ENCODE assay signal across 19 cellular contexts in genomic region chr5:172189693-172190296, GRCh38. TPM values are rescaled to one million over a fixed set of nuclear protein-coding genes. Genes with fewer than 3 reads are reported as not detected.
DNase-seq lines count a peak whose midpoint lies in the region; ATAC-seq and TF ChIP-seq lines count a peak whose summit lies in the region.
"Had no signal": no experiment of that assay in that cellular context is flagged by ENCODE, and none has a peak within 500 bp of the region (broad histone marks: within the 10 kb centered on the region; RNA-seq: fewer than 3 reads in every experiment).

No MANE protein-coding gene starts in this region.

- H3K27ac ChIP-seq in HEK293 (ENCODE audit: extremely low read depth, low read depth, low read length) (no peak overlapping the region), dorsolateral prefrontal cortex (peak overlapping the region in 1 of 59 donors; percentile 91)
- H3K27ac ChIP-seq: thoracic aorta had no signal

- no peak for TF ChIP-seq CTCF in HEK293 (tag by site-specific recombination; IDR thresholded peaks at IDR 0.05)
- no peak for TF ChIP-seq CTCF in astrocyte of the spinal cord (IDR thresholded peaks at IDR 0.05; ENCODE audit: low read depth, low read length)
- no peak for TF ChIP-seq CTCF in dorsolateral prefrontal cortex (IDR thresholded peaks at IDR 0.05 in 54 of 56, conservative IDR thresholded peaks at IDR 0.05 in 2 of 56; ENCODE audit: low read depth in 1 of 56, partially characterized antibody in 56 of 56)

- intact Hi-C loops in dorsolateral prefrontal cortex (cut with DNase I), result loop anchor here (2.0 to 5.0 kb wide), 5 partner anchors 47 to 277 kb away; partner anchors contain the start of genes FBXW11 (in 2 of the 2) and UBTD2 (in 1 of the 2)

- peaks cover 26% of the 10 kb centered on the region for H3K36me3 Mint-ChIP-seq in stimulated activated memory B cell treated with anti-CD40 and anti-IgM and Interleukin-4, amounts not matched to agents 10 μg/mL and 1 μg/mL and 100 μg/mL, for 72 hours

- H3K4me1 ChIP-seq in HEK293 (ENCODE audit: control insufficient read depth, insufficient read depth, low read length), result peaks cover 4% of the 10 kb centered on the region; the same call in 1 of the 2 replicates
- H3K4me1 ChIP-seq: BE2C had no signal

- H3K27me3 ChIP-seq in dorsolateral prefrontal cortex, result no peaks in the 10 kb centered on the region
- H3K27me3 ChIP-seq: BE2C had no signal

- no peak overlapping the region for H3K4me3 Mint-ChIP-seq in stimulated activated memory B cell treated with anti-CD40 and anti-IgM and Interleukin-4, amounts not matched to agents 10 μg/mL and 1 μg/mL and 100 μg/mL, for 72 hours
- H3K4me3 Mint-ChIP-seq: activated T-helper 17 cell treated with anti-CD3 and anti-CD28 coated beads, Interleukin-2, amount 50 U/mL, for 72 hours had no signal

- POLR2A ChIA-PET in HEK293 (lab: Yijun Ruan, JAX), result interaction anchor here (0.6 to 3.0 kb wide), 2 partner anchors 58 to 94 kb away, joined by 3 to 18 read pairs; partner anchors contain the start of gene UBTD2

- in situ Hi-C loops in astrocyte of the spinal cord (cut with HindIII; ENCODE audit: low sequenced_read_pairs), result no loop called here

- no peaks in the 10 kb centered on the region for H3K36me3 ChIP-seq in HEK293 (ENCODE audit: control insufficient read depth in 2 of 2, insufficient read depth in 1 of 2, low read length in 2 of 2)
- H3K36me3 ChIP-seq: BE2C, thoracic aorta had no signal

- peaks cover 13% of the 10 kb centered on the region for H3K4me1 Mint-ChIP-seq in stimulated activated memory B cell treated with anti-CD40 and anti-IgM and Interleukin-4, amounts not matched to agents 10 μg/mL and 1 μg/mL and 100 μg/mL, for 72 hours

- CTCF ChIA-PET in HEK293 (lab: Yijun Ruan, JAX), result interaction anchor here (0.6 to 4.6 kb wide), 19 partner anchors 8 to 421 kb away, joined by 3 to 44 read pairs (median 5); partner anchors contain the start of gene UBTD2

- peak overlapping the region; percentile 16 for H3K27ac Mint-ChIP-seq in stimulated activated memory B cell treated with anti-CD40 and anti-IgM and Interleukin-4, amounts not matched to agents 10 μg/mL and 1 μg/mL and 100 μg/mL, for 72 hours
- H3K27ac Mint-ChIP-seq: activated CD8-positive, alpha-beta T cell treated with anti-CD3 and anti-CD28 coated beads, Interleukin-2, amount 10 ng/mL, durations not matched to agents 7 days and 5 days; activated T-helper 17 cell treated with anti-CD3 and anti-CD28 coated beads, Interleukin-2, amount 50 U/mL, for 72 hours had no signal

- ATAC-seq in stimulated activated memory B cell treated with anti-CD40 and anti-IgM and Interleukin-4, amounts not matched to agents 10 μg/mL and 1 μg/mL and 100 μg/mL, for 72 hours, result no peak
- ATAC-seq in GM21576 (IDR thresholded peaks at IDR 0.05; ENCODE audit: unreplicated experiment), result no peak
- ATAC-seq: activated CD8-positive, alpha-beta T cell treated with anti-CD3 and anti-CD28 coated beads, Interleukin-2, amount 10 ng/mL, durations not matched to agents 7 days and 5 days; activated T-helper 17 cell treated with anti-CD3 and anti-CD28 coated beads, Interleukin-2, amount 50 U/mL, for 72 hours had no signal

- no peaks in the 10 kb centered on the region for H3K27me3 Mint-ChIP-seq in stimulated activated memory B cell treated with anti-CD40 and anti-IgM and Interleukin-4, amounts not matched to agents 10 μg/mL and 1 μg/mL and 100 μg/mL, for 72 hours
- H3K27me3 Mint-ChIP-seq: activated T-helper 17 cell treated with anti-CD3 and anti-CD28 coated beads, Interleukin-2, amount 50 U/mL, for 72 hours had no signal

- H3K4me3 ChIP-seq in HEK293 (ENCODE audit: low read depth, low read length) (no peak overlapping the region), astrocyte of the spinal cord (ENCODE audit: low read depth, low read length) (peak overlapping the region; percentile 8), iPS-18c (ENCODE audit: insufficient read depth, low read depth, low read length) (peak overlapping the region; percentile 94; the same call in 1 of the 2 replicates), dorsolateral prefrontal cortex (peak overlapping the region in 6 of 59 donors; percentile 17 to 97 (median 90))
- H3K4me3 ChIP-seq: thoracic aorta had no signal

- H3K9me3 ChIP-seq in HEK293 (ENCODE audit: control insufficient read depth, insufficient read depth, low read depth, low read length), result no peaks in the 10 kb centered on the region
- peaks cover 3% of the 10 kb centered on the region for H3K9me3 ChIP-seq in iPS-18c (ENCODE audit: control insufficient read depth, insufficient read depth, low read length)
- H3K9me3 ChIP-seq: BE2C, thoracic aorta had no signal

- DNase-seq in astrocyte of the spinal cord (ENCODE audit: low read depth, low spot score), result no peak
- no peak for DNase-seq in inferior parietal cortex (ENCODE audit: extremely low spot score)
- DNase-seq in dorsolateral prefrontal cortex, result no peak
- DNase-seq: activated CD8-positive, alpha-beta T cell treated with anti-CD3 and anti-CD28 coated beads, Interleukin-2, amount 10 ng/mL, durations not matched to agents 7 days and 5 days; amniotic stem cell; BE2C; DMS53; KBM-7; RPMI8226; stimulated activated CD4-positive, alpha-beta T cell treated with anti-CD3 and anti-CD28 coated beads, Interleukin-4, amount 100 ng/mL, for 24 hours; stimulated activated CD8-positive, alpha-beta memory T cell treated with anti-CD3 and anti-CD28 coated beads, Interleukin-4, amount 100 ng/mL, for 48 hours had no signal

- no peaks in the 10 kb centered on the region for H3K9me3 Mint-ChIP-seq in stimulated activated memory B cell treated with anti-CD40 and anti-IgM and Interleukin-4, amounts not matched to agents 10 μg/mL and 1 μg/mL and 100 μg/mL, for 72 hours
- H3K9me3 Mint-ChIP-seq: activated T-helper 17 cell treated with anti-CD3 and anti-CD28 coated beads, Interleukin-2, amount 50 U/mL, for 72 hours had no signal

TF ChIP-seq in HEK293, 187 proteins besides CTCF, POLR2A, EP300 and RAD21:
- TF ChIP-seq MEIS1 (CRISPR knock-in tag; IDR thresholded peaks at IDR 0.05; ENCODE audit: borderline replicate concordance) (no peak), ZNF169 (tag by site-specific recombination; IDR thresholded peaks at IDR 0.05) (no peak), PRDM1 (tag by site-specific recombination; IDR thresholded peaks at IDR 0.05) (peak; percentile 100), ZNF366 (tag by site-specific recombination; conservative IDR thresholded peaks at IDR 0.05) (peak; percentile 86)

RNA-seq across cellular contexts. Expression of gene STK10, which starts 1.8 kb away (rescaled TPM):
- total RNA-seq in dorsolateral prefrontal cortex, result 10 to 100 TPM in 111 of 120 experiments, 1 to 10 TPM in 9; 4.5 to 28.7 (median 16.7) TPM

RNA-seq across cellular contexts. Expression of gene EFCAB9, which starts 4.2 kb away (rescaled TPM):
- total RNA-seq in dorsolateral prefrontal cortex, result not detected
- total RNA-seq: activated CD8-positive, alpha-beta T cell treated with anti-CD3 and anti-CD28 coated beads, Interleukin-2, amount 10 ng/mL, durations not matched to agents 7 days and 5 days; activated T-helper 17 cell treated with anti-CD3 and anti-CD28 coated beads, Interleukin-2, amount 50 U/mL, for 72 hours; lung microvascular endothelial cell; skeletal muscle tissue; thoracic aorta had no signal
